Comparison of ENCODE assay signal across 12 cellular contexts in the genomic region with DNA sequence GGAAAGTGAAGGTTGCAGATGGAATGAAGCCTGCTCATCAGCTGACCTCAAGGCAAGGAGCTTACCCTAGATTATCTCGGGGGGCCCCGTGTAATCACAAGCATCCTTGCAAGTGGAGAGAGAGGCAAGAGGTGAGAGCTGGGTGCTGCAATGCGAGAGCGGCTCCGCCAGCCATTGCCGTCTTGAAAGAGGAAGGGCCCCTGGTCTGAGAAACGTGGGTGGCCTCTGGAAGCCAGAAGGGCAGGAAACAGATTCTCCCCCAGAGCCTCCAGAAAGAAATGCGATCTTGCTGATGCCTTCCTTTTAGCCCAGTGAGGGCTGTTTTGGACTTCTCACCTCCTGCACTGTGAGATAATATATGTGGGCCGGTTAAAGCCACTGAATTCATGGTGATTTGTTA.
DNase-seq lines count a peak whose midpoint lies in the region; ATAC-seq and TF ChIP-seq lines count a peak whose summit lies in the region.
"Had no signal": no experiment of that assay in that cellular context is flagged by ENCODE, and none has a peak within 500 bp of the region (broad histone marks: within the 10 kb centered on the region; RNA-seq: fewer than 3 reads in every experiment).

No MANE protein-coding gene starts in this region.

- no peak overlapping the region for H3K23ac ChIP-seq in mesendoderm (ENCODE audit: low read length)

- H3K4me1 ChIP-seq in mesendoderm (ENCODE audit: control insufficient read depth, low read depth, low read length) = peaks cover 21% of the 10 kb centered on the region
- H3K4me1 ChIP-seq: psoas muscle had no signal

- H3K27ac ChIP-seq in caudate nucleus (ENCODE audit: low read depth, low read length) (peak overlapping the region; percentile 63), mesendoderm (ENCODE audit: low read depth, low read length) (peak overlapping the region; percentile 74)
- H3K27ac ChIP-seq: psoas muscle had no signal

- H4K5ac ChIP-seq in mesendoderm (ENCODE audit: low read length) = peak overlapping the region; percentile 86

- no peaks in the 10 kb centered on the region for H3K27me3 Mint-ChIP-seq in natural killer cell (ENCODE audit: low read depth in 2 of 2)
- H3K27me3 Mint-ChIP-seq in natural killer cell treated with Interleukin-12 subunit alpha and Interleukin-12 subunit beta and Interleukin-15 and Interleukin-18, amount 100 ng/mL, for 72 hours = peaks cover 0 to 2% of the 10 kb centered on the region in 2 donors

- no peak overlapping the region for H2BK120ac ChIP-seq in mesendoderm (ENCODE audit: low read depth, low read length)

- peak overlapping the region; percentile 46 for H2AK5ac ChIP-seq in mesendoderm (ENCODE audit: low read length)

- intact Hi-C loops in natural killer cell (cut with micrococcal nuclease) = no loop called here

- no peak for TF ChIP-seq CTCF in natural killer cell (IDR thresholded peaks at IDR 0.05)

- H3K9me3 Mint-ChIP-seq in natural killer cell = no peaks in the 10 kb centered on the region
- no peaks in the 10 kb centered on the region for H3K9me3 Mint-ChIP-seq in natural killer cell treated with Interleukin-12 subunit alpha and Interleukin-12 subunit beta and Interleukin-15 and Interleukin-18, amount 100 ng/mL, for 72 hours
- H3K9me3 Mint-ChIP-seq: IgD-negative memory B cell had no signal

- no CpG with 5 or more reads among the region's 9 CpGs for WGBS in mesendoderm (ENCODE audit: extremely low coverage, insufficient coverage, low lambda C conversion rate)

- H2BK5ac ChIP-seq in mesendoderm (ENCODE audit: low read length) = peak overlapping the region; percentile 14

- H3K4me1 Mint-ChIP-seq in natural killer cell = no peaks in the 10 kb centered on the region
- H3K4me1 Mint-ChIP-seq in natural killer cell treated with Interleukin-12 subunit alpha and Interleukin-12 subunit beta and Interleukin-15 and Interleukin-18, amount 100 ng/mL, for 72 hours (ENCODE audit: low read depth in 2 of 2) = peaks cover 0 to 11% of the 10 kb centered on the region in 2 donors

- H3K36me3 ChIP-seq in mesendoderm (ENCODE audit: control insufficient read depth, insufficient read depth, low read length) = no peaks in the 10 kb centered on the region

- H3K4me2 ChIP-seq in mesendoderm (ENCODE audit: low read length) = no peak overlapping the region

- peak; percentile 12 for DNase-seq in natural killer cell
- no peak for DNase-seq in natural killer cell treated with Interleukin-12 subunit alpha and Interleukin-12 subunit beta and Interleukin-15 and Interleukin-18, amount 100 ng/mL, for 72 hours (ENCODE audit: low spot score)
- DNase-seq in caudate nucleus (lab: John Stamatoyannopoulos, UW) = peak in 1 of 61 donors; percentile 19
- DNase-seq in mesendoderm = no peak
- DNase-seq in GOT3 (lab: John Stamatoyannopoulos, UW) = no peak
- no peak for DNase-seq in stimulated activated CD4-positive, alpha-beta T cell treated with anti-CD3 and anti-CD28 coated beads, Interleukin-2, amount 100 ng/mL, for 48 hours
- DNase-seq: activated gamma-delta T cell, left ventricle myocardium superior, psoas muscle had no signal

- H2BK15ac ChIP-seq in mesendoderm (replicated peaks; ENCODE audit: low read depth) = no peak overlapping the region

- no peak overlapping the region for H3K4me3 Mint-ChIP-seq in natural killer cell
- no peak overlapping the region for H3K4me3 Mint-ChIP-seq in natural killer cell treated with Interleukin-12 subunit alpha and Interleukin-12 subunit beta and Interleukin-15 and Interleukin-18, amount 100 ng/mL, for 72 hours
- H3K4me3 Mint-ChIP-seq: IgD-negative memory B cell had no signal

- no peak overlapping the region for H4K8ac ChIP-seq in mesendoderm (ENCODE audit: low read depth, low read length)

- H3K18ac ChIP-seq in mesendoderm (ENCODE audit: low read length) = peak overlapping the region; percentile 52

- ATAC-seq in natural killer cell (no peak), GM19351 (IDR thresholded peaks at IDR 0.05; ENCODE audit: unreplicated experiment) (no peak)
- no peak for ATAC-seq in natural killer cell treated with Interleukin-12 subunit alpha and Interleukin-12 subunit beta and Interleukin-15 and Interleukin-18, amount 100 ng/mL, for 72 hours
- ATAC-seq in activated CD4-positive, CD25-positive, alpha-beta regulatory T cell treated with anti-CD3 and anti-CD28 coated beads, Interleukin-2, amount 50 U/mL, for 24 hours = no peak
- ATAC-seq: left ventricle myocardium superior, psoas muscle had no signal

- H3K56ac ChIP-seq in mesendoderm (ENCODE audit: low read length) = peak overlapping the region; percentile 51

- H3K79me1 ChIP-seq in mesendoderm (ENCODE audit: low read length) = no peaks in the 10 kb centered on the region

- H3K4ac ChIP-seq in mesendoderm (ENCODE audit: low read depth, low read length) = peak overlapping the region; percentile 44

- H3K27me3 ChIP-seq in mesendoderm (ENCODE audit: insufficient read depth, low read length, poor library complexity) = no peaks in the 10 kb centered on the region

- peak overlapping the region; percentile 51 for H3K9ac ChIP-seq in mesendoderm (ENCODE audit: low read length)

- no peaks in the 10 kb centered on the region for H3K79me2 ChIP-seq in mesendoderm (ENCODE audit: control insufficient read depth, insufficient read depth, low read length)

- H3K27ac Mint-ChIP-seq in natural killer cell = no peak overlapping the region
- no peak overlapping the region for H3K27ac Mint-ChIP-seq in natural killer cell treated with Interleukin-12 subunit alpha and Interleukin-12 subunit beta and Interleukin-15 and Interleukin-18, amount 100 ng/mL, for 72 hours

- H3K36me3 Mint-ChIP-seq in natural killer cell = no peaks in the 10 kb centered on the region
- no peaks in the 10 kb centered on the region for H3K36me3 Mint-ChIP-seq in natural killer cell treated with Interleukin-12 subunit alpha and Interleukin-12 subunit beta and Interleukin-15 and Interleukin-18, amount 100 ng/mL, for 72 hours
- H3K36me3 Mint-ChIP-seq: IgD-negative memory B cell had no signal

- H3K4me3 ChIP-seq in mesendoderm (ENCODE audit: low read length) = no peak overlapping the region
- H3K4me3 ChIP-seq: psoas muscle had no signal
